Comparison of ENCODE assay signal across 27 cellular contexts in genomic region chr7:14800664-14801063, GRCh38.
"Had no signal": no experiment of that assay in that cellular context is flagged by ENCODE, and none has a peak within 500 bp of the region (broad histone marks: within the 10 kb centered on the region; RNA-seq: fewer than 3 reads in every experiment).

No MANE protein-coding gene starts in this region.

- DNase-seq: activated B cell treated with CpG ODN at 0.5 μM for 24 hours; activated CD4-positive, alpha-beta memory T cell treated with anti-CD3 and anti-CD28 coated beads for 36 hours; activated CD4-positive, alpha-beta T cell treated with anti-CD3 and anti-CD28 coated beads for 4 hours; activated CD4-positive, alpha-beta T cell treated with anti-CD3 and anti-CD28 coated beads, Interleukin-2, amount 10 ng/mL, durations not matched to agents 24 days and 14 days; activated CD4-positive, alpha-beta T cell treated with anti-CD3 and anti-CD28 coated beads, Interleukin-2, amount 50 U/mL, for 1 hour; activated CD4-positive, alpha-beta T cell treated with anti-CD3 and anti-CD28 coated beads, Interleukin-2, amount 50 U/mL, for 4 hours; activated CD4-positive, CD25-positive, alpha-beta regulatory T cell treated with anti-CD3 and anti-CD28 coated beads, Interleukin-2, amount 50 U/mL, for 72 hours; activated CD8-positive, alpha-beta memory T cell treated with anti-CD3 and anti-CD28 coated beads for 24 hours; activated CD8-positive, alpha-beta memory T cell treated with anti-CD3 and anti-CD28 coated beads, Interleukin-2, amount 10 ng/mL, durations not matched to agents 7 days and 5 days; activated CD8-positive, alpha-beta memory T cell treated with anti-CD3 and anti-CD28 coated beads, Interleukin-2, amount 50 U/mL, for 48 hours; activated CD8-positive, alpha-beta T cell treated with anti-CD3 and anti-CD28 coated beads, Interleukin-2, amount 10 ng/mL, durations not matched to agents 7 days and 5 days; activated effector memory CD4-positive, alpha-beta T cell treated with Interleukin-2 at 50 U/mL for 16 hours; activated gamma-delta T cell; activated naive CD4-positive, alpha-beta T cell treated with anti-CD3 and anti-CD28 coated beads, Interleukin-2, amount 10 ng/mL, durations not matched to agents 7 days and 5 days; activated naive CD4-positive, alpha-beta T cell treated with Interleukin-2 at 50 U/mL for 16 hours; activated naive CD8-positive, alpha-beta T cell treated with anti-CD3 and anti-CD28 coated beads, Interleukin-2, amount 10 ng/mL, durations not matched to agents 7 days and 5 days; activated naive CD8-positive, alpha-beta T cell treated with anti-CD3 and anti-CD28 coated beads, Interleukin-2, amount 50 U/mL, for 24 hours; activated T-cell treated with anti-CD3 and anti-CD28 coated beads, Interleukin-2, amount 50 U/mL, for 24 hours; activated T-cell treated with anti-CD3 and anti-CD28 coated beads, Interleukin-2, amount 50 U/mL, for 48 hours; aorta; caudate nucleus; cerebellar nuclear complex; T-helper 1 cell; T-helper 2 cell; T-helper 9 cell had no signal

- ATAC-seq: activated CD8-positive, alpha-beta memory T cell treated with anti-CD3 and anti-CD28 coated beads, Interleukin-2, amount 10 ng/mL, durations not matched to agents 7 days and 5 days; activated CD8-positive, alpha-beta T cell treated with anti-CD3 and anti-CD28 coated beads, Interleukin-2, amount 10 ng/mL, durations not matched to agents 7 days and 5 days; activated naive CD8-positive, alpha-beta T cell treated with anti-CD3 and anti-CD28 coated beads, Interleukin-2, amount 50 U/mL, for 24 hours had no signal

- H3K27ac ChIP-seq: cardiac muscle cell, VCaP had no signal

- H3K4me3 ChIP-seq: cardiac muscle cell had no signal

- H3K27me3 ChIP-seq: cardiac muscle cell had no signal

- H3K36me3 ChIP-seq: cardiac muscle cell had no signal
